ENCODE assay signal across 11 cellular contexts in genomic region chr1:57945045-57945444, GRCh38.
"Had no signal": no experiment of that assay in that cellular context is flagged by ENCODE, and none has a peak within 500 bp of the region (broad histone marks: within the 10 kb centered on the region; RNA-seq: fewer than 3 reads in every experiment).

No MANE protein-coding gene starts in this region.

- H3K4me1 Mint-ChIP-seq: GM23338 had no signal

- H3K9me3 Mint-ChIP-seq: GM23338, H9 had no signal

- H3K4me2 ChIP-seq: GM23338 had no signal

- DNase-seq: GM23248, GOT3, H7, H9, HCEC 1CT, HFFc6 had no signal

- H3K27ac Mint-ChIP-seq: GM23338, H9, HFFc6 had no signal

- H3K27ac ChIP-seq: GM23248 had no signal

- H2AFZ ChIP-seq: GM23248, GM23338 had no signal

- H3K4me3 ChIP-seq: GM23248, GM23338, HAP-1 had no signal

- ATAC-seq: GM23338, HCT116 had no signal

- FAIRE-seq: H1, H54 had no signal

- H3K9me3 ChIP-seq: HAP-1 had no signal

- H3K9ac ChIP-seq: GM23248 had no signal

- H3K36me3 ChIP-seq: HAP-1 had no signal

- H3K4me3 Mint-ChIP-seq: GM23338, H9, HFFc6 had no signal

- H3K4me1 ChIP-seq: HAP-1 had no signal
